ENCODE assay signal across 1 cellular context in the genomic region with DNA sequence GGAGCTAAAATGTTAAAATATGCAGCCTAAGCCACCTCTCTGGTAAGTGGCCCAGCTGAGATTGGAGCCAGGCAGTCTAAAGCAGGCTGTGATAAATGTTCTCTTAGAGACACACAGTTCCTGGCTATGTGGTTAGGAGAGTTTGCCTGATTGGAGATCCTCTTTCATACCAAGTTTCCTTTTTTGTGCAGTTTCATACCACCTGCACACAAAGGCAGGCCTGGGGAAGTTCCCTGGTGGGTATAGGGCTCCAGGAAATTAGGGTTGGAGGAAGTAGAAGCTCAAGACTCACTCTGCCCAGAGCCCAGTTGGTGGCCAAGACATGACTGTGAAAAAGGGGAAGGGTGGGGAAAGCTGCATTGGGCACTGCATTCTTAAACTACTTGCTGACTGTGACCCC.
TF ChIP-seq lines count a peak whose summit lies in the region.

No MANE protein-coding gene starts in this region.

TF ChIP-seq in SK-N-SH, 30 proteins besides CTCF, POLR2A, EP300 and RAD21 (continued from another document):
- TF ChIP-seq FOXJ3 (CRISPR knock-in tag; IDR thresholded peaks at IDR 0.05) (no peak), NRF1 (IDR thresholded peaks at IDR 0.05; ENCODE audit: low read depth, low read length) (no peak), GATA2 (CRISPR knock-in tag; IDR thresholded peaks at IDR 0.05) (no peak), SMC3 (IDR thresholded peaks at IDR 0.05; ENCODE audit: low read depth, low read length) (no peak), CHD2 (IDR thresholded peaks at IDR 0.05; ENCODE audit: low read length, partially characterized antibody) (no peak)
TF ChIP-seq in SK-N-SH: peak in this region for 0.
